ENCODE assay signal across 1 cellular context in the genomic region with DNA sequence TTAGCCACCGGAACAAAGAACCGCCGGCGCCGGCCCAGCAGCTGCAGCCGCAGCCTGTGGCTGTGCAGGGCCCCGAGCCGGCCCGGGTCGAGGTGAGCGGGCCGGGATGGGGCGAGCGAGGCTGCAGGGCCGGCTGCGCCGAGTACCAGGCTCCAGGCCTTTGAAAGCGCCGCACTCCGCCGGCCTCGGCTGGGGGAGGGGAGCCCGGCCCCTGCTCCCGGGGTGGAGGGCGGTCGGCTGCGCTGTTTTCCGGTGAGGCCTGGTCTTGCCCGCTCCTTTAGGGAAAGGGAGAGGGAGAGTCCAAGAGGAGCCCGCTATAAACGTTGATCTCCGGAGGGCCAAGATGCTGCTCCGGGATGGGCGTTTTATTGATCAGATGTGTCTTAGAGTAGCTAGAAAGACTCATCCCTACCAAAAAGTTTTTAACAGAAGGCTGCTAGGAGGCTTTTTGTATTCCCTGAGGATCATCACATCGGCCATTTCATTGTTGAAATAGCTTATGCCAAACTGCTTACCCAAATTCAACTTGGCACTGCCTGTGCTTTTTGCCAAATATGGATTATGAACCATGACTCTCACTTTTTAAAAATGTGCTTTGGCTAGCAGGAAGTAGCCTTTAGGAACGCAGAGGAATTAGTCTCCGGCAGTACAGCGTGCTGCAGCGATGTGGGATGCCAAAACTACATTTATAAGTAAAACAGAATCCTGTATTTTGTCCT.
TF ChIP-seq lines count a peak whose summit lies in the region.

No MANE protein-coding gene starts in this region.

TF ChIP-seq in HEK293, 187 proteins besides CTCF, POLR2A, EP300 and RAD21 (continued from another document):
- TF ChIP-seq, protein P1, sequence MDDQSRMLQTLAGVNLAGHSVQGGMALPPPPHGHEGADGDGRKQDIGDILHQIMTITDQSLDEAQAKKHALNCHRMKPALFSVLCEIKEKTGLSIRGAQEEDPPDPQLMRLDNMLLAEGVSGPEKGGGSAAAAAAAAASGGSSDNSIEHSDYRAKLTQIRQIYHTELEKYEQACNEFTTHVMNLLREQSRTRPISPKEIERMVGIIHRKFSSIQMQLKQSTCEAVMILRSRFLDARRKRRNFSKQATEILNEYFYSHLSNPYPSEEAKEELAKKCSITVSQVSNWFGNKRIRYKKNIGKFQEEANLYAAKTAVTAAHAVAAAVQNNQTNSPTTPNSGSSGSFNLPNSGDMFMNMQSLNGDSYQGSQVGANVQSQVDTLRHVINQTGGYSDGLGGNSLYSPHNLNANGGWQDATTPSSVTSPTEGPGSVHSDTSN (CRISPR knock-in tag; IDR thresholded peaks at IDR 0.05) = 0 out of 2 replicates have a peak, but pooled peaks have one; percentile 6
